In the genomic region with DNA sequence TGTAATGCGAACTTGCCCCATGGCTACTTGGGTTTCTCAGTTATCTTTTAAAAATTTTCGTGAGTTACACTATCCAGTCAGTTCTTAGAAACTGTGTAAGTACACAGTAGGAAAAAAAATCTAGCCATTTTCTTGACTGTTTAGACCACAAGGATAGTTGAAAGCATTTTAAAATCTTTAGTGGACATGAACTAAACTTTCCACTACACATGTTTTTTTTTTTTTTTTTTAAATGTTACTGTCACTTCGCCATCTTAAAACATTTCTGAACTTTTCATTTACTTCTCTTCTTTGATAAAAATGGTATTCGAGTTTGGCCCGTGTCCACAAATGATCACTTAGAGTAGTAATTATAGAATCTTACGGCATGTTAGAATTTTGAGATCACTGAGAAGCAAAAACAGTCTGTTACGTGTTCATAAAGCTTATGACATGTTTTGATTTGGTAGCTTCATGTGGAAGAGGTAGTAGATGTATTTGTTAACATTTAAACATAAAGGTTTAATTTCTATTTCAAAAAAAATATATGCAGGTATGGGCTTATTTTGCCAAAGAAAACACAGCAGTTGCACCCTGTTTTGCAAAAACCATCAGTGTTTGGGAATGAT, we compare ENCODE assay signal across 1 cellular context.
TF ChIP-seq lines count a peak whose summit lies in the region.

No MANE protein-coding gene starts in this region.

TF ChIP-seq in IMR-90, 13 proteins besides CTCF, POLR2A, EP300 and RAD21 (continued from another document):
- no peak for TF ChIP-seq MXI1 (IDR thresholded peaks at IDR 0.05; ENCODE audit: borderline replicate concordance, low read depth, low read length)
TF ChIP-seq in IMR-90: peak in this region for 0.
